Comparison of ENCODE assay signal across 17 cellular contexts in the genomic region with DNA sequence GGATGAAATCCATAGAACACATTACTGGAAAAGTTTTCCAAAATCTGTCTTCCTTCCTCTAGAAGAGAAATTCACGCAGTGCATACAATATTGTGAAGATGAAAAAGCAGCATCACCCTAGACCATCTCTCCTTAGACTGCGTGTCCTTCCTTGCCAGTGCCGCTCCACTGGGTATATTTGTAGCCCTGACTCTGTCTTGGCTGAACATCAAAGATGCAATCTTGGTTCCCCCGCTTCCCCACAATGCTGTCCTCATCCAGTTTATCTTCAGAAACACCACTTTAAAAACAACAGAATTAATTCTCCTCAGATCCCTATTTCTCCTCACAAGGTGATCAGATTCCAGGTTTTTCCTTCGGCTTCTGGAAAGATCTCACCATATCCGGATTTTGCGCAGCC. TPM values are rescaled to one million over a fixed set of nuclear protein-coding genes. Genes with fewer than 3 reads are reported as not detected.
DNase-seq lines count a peak whose midpoint lies in the region; ATAC-seq and TF ChIP-seq lines count a peak whose summit lies in the region.
"Had no signal": no experiment of that assay in that cellular context is flagged by ENCODE, and none has a peak within 500 bp of the region (broad histone marks: within the 10 kb centered on the region; RNA-seq: fewer than 3 reads in every experiment).

No MANE protein-coding gene starts in this region.

- H3K9me3 ChIP-seq in mesodermal cell (ENCODE audit: control insufficient read depth, low read length), result no peaks in the 10 kb centered on the region
- no peaks in the 10 kb centered on the region for H3K9me3 ChIP-seq in stomach smooth muscle (ENCODE audit: control insufficient read depth in 2 of 2, low read length in 2 of 2)
- H3K9me3 ChIP-seq in CD4-positive, alpha-beta memory T cell (ENCODE audit: control insufficient read depth in 1 of 2, low read length in 2 of 2), result no peaks in the 10 kb centered on the region
- H3K9me3 ChIP-seq: ascending aorta, tibial artery had no signal

- no peak overlapping the region for H3K4me3 ChIP-seq in mesodermal cell (ENCODE audit: extremely low read depth, insufficient read depth, low read length, poor library complexity, severe bottlenecking)
- H3K4me3 ChIP-seq in stomach smooth muscle (ENCODE audit: low read length in 2 of 2), result peak overlapping the region in 1 of 2 donors; percentile 8
- no peak overlapping the region for H3K4me3 ChIP-seq in CD4-positive, alpha-beta memory T cell (ENCODE audit: low read length in 2 of 2)
- H3K4me3 ChIP-seq: ascending aorta, GM23338, tibial artery had no signal

- POLR2A ChIA-PET in CD4-positive, alpha-beta memory T cell (lab: Charles Lee; ENCODE audit: partially characterized antibody), result no interaction called here

- H3K9ac ChIP-seq in stomach smooth muscle (ENCODE audit: low read length in 2 of 2), result no peak overlapping the region

- H3K36me3 Mint-ChIP-seq in CD4-positive, alpha-beta memory T cell, result no peaks in the 10 kb centered on the region
- H3K36me3 Mint-ChIP-seq: natural killer cell treated with Interleukin-12 subunit alpha and Interleukin-12 subunit beta and Interleukin-15 and Interleukin-18, amount 100 ng/mL, for 72 hours; stimulated activated effector memory CD8-positive, alpha-beta T cell treated with anti-CD3 and anti-CD28 coated beads, Interleukin-12 subunit alpha, Interleukin-12 subunit beta, amount 100 ng/mL, for 72 hours had no signal

- peak; percentile 5 for DNase-seq in astrocyte of the hippocampus (ENCODE audit: low read depth, low spot score)
- DNase-seq in DMS79 treated with DMSO at 0.1 percent for 48 hours (lab: John Stamatoyannopoulos, UW), result no peak
- DNase-seq in kidney glomerular epithelial cell (lab: John Stamatoyannopoulos, UW), result no peak
- no peak for DNase-seq in CD4-positive, alpha-beta memory T cell
- DNase-seq: activated naive CD4-positive, alpha-beta T cell; activated T-cell treated with anti-CD3 and anti-CD28 coated beads for 4 hours; hypothalamus; NCI-H2107; tibial artery had no signal

- no peak overlapping the region for H3K27ac Mint-ChIP-seq in CD4-positive, alpha-beta memory T cell
- H3K27ac Mint-ChIP-seq: B cell; GM23338; natural killer cell treated with Interleukin-12 subunit alpha and Interleukin-12 subunit beta and Interleukin-15 and Interleukin-18, amount 100 ng/mL, for 72 hours; stimulated activated effector memory CD8-positive, alpha-beta T cell treated with anti-CD3 and anti-CD28 coated beads, Interleukin-12 subunit alpha, Interleukin-12 subunit beta, amount 100 ng/mL, for 72 hours had no signal

- peak; percentile 64 for ATAC-seq in SK-N-SH treated with all-trans-retinoic acid at 6 μM for 48 hours
- ATAC-seq: natural killer cell treated with Interleukin-12 subunit alpha and Interleukin-12 subunit beta and Interleukin-15 and Interleukin-18, amount 100 ng/mL, for 72 hours; stimulated activated effector memory CD8-positive, alpha-beta T cell treated with anti-CD3 and anti-CD28 coated beads, Interleukin-12 subunit alpha, Interleukin-12 subunit beta, amount 100 ng/mL, for 72 hours had no signal

- intact Hi-C loops in CD4-positive, alpha-beta memory T cell (cut with micrococcal nuclease), result no loop called here

- H3K36me3 ChIP-seq in mesodermal cell (ENCODE audit: control insufficient read depth, insufficient read depth, low read length) (no peaks in the 10 kb centered on the region), stomach smooth muscle (ENCODE audit: control insufficient read depth in 2 of 2, insufficient read depth in 2 of 2, low read length in 2 of 2) (no peaks in the 10 kb centered on the region)
- no peaks in the 10 kb centered on the region for H3K36me3 ChIP-seq in CD4-positive, alpha-beta memory T cell (ENCODE audit: insufficient read depth, low read length)
- H3K36me3 ChIP-seq: ascending aorta, tibial artery had no signal

- no peaks in the 10 kb centered on the region for H3K27me3 ChIP-seq in stomach smooth muscle (ENCODE audit: control insufficient read depth in 1 of 2, insufficient read depth in 2 of 2, low read length in 2 of 2)
- no peaks in the 10 kb centered on the region for H3K27me3 ChIP-seq in CD4-positive, alpha-beta memory T cell (ENCODE audit: insufficient read depth, low read length)
- H3K27me3 ChIP-seq: ascending aorta had no signal

- H3K4me3 Mint-ChIP-seq in CD4-positive, alpha-beta memory T cell, result no peak overlapping the region
- H3K4me3 Mint-ChIP-seq: B cell; GM23338; natural killer cell treated with Interleukin-12 subunit alpha and Interleukin-12 subunit beta and Interleukin-15 and Interleukin-18, amount 100 ng/mL, for 72 hours; stimulated activated effector memory CD8-positive, alpha-beta T cell treated with anti-CD3 and anti-CD28 coated beads, Interleukin-12 subunit alpha, Interleukin-12 subunit beta, amount 100 ng/mL, for 72 hours had no signal

- WGBS in mesodermal cell (ENCODE audit: insufficient coverage in 2 of 2), 2 experiments, result 94 to 95% methylated on average over 6 to 7 of the region's 7 CpGs

- peaks cover 19 to 20% of the 10 kb centered on the region in 2 donors for H3K27me3 Mint-ChIP-seq in CD4-positive, alpha-beta memory T cell

- H3K4me1 Mint-ChIP-seq in CD4-positive, alpha-beta memory T cell, result no peaks in the 10 kb centered on the region

- H3K4me1 ChIP-seq in mesodermal cell (ENCODE audit: control insufficient read depth, insufficient read depth, low read length, poor library complexity, severe bottlenecking), result peaks cover 17% of the 10 kb centered on the region
- peaks cover 92% of the 10 kb centered on the region for H3K4me1 ChIP-seq in stomach smooth muscle (ENCODE audit: control insufficient read depth, insufficient read depth, low read length)
- H3K4me1 ChIP-seq in CD4-positive, alpha-beta memory T cell (ENCODE audit: insufficient read depth, low read length), result no peaks in the 10 kb centered on the region

- H3K27ac ChIP-seq in mesodermal cell (ENCODE audit: low read depth, low read length, severe bottlenecking), result peak overlapping the region; percentile 75
- peak overlapping the region; percentile 92 for H3K27ac ChIP-seq in stomach smooth muscle (ENCODE audit: low read length)
- H3K27ac ChIP-seq in CD4-positive, alpha-beta memory T cell (ENCODE audit: low read depth, low read length), result no peak overlapping the region
- H3K27ac ChIP-seq: ascending aorta, tibial artery had no signal

- no peaks in the 10 kb centered on the region for H3K9me3 Mint-ChIP-seq in CD4-positive, alpha-beta memory T cell
- H3K9me3 Mint-ChIP-seq: GM23338; natural killer cell treated with Interleukin-12 subunit alpha and Interleukin-12 subunit beta and Interleukin-15 and Interleukin-18, amount 100 ng/mL, for 72 hours; stimulated activated effector memory CD8-positive, alpha-beta T cell treated with anti-CD3 and anti-CD28 coated beads, Interleukin-12 subunit alpha, Interleukin-12 subunit beta, amount 100 ng/mL, for 72 hours had no signal

- CTCF ChIA-PET in CD4-positive, alpha-beta memory T cell (lab: Charles Lee; ENCODE audit: partially characterized antibody), result no interaction called here

TF ChIP-seq in SK-N-SH treated with all-trans-retinoic acid at 6 μM for 48 hours, 23 proteins besides CTCF, POLR2A, EP300 and RAD21 (continues in another document):
- TF ChIP-seq OSR1 (CRISPR knock-in tag; IDR thresholded peaks at IDR 0.05) (no peak), TOX (CRISPR knock-in tag; IDR thresholded peaks at IDR 0.05; ENCODE audit: borderline replicate concordance) (no peak)
- TF ChIP-seq, protein P1, sequence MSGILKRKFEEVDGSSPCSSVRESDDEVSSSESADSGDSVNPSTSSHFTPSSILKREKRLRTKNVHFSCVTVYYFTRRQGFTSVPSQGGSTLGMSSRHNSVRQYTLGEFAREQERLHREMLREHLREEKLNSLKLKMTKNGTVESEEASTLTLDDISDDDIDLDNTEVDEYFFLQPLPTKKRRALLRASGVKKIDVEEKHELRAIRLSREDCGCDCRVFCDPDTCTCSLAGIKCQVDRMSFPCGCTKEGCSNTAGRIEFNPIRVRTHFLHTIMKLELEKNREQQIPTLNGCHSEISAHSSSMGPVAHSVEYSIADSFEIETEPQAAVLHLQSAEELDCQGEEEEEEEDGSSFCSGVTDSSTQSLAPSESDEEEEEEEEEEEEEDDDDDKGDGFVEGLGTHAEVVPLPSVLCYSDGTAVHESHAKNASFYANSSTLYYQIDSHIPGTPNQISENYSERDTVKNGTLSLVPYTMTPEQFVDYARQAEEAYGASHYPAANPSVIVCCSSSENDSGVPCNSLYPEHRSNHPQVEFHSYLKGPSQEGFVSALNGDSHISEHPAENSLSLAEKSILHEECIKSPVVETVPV (CRISPR knock-in tag; IDR thresholded peaks at IDR 0.05), result no peak
- TF ChIP-seq, protein P2, sequence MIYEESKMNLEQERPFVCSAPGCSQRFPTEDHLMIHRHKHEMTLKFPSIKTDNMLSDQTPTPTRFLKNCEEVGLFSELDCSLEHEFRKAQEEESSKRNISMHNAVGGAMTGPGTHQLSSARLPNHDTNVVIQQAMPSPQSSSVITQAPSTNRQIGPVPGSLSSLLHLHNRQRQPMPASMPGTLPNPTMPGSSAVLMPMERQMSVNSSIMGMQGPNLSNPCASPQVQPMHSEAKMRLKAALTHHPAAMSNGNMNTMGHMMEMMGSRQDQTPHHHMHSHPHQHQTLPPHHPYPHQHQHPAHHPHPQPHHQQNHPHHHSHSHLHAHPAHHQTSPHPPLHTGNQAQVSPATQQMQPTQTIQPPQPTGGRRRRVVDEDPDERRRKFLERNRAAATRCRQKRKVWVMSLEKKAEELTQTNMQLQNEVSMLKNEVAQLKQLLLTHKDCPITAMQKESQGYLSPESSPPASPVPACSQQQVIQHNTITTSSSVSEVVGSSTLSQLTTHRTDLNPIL (CRISPR knock-in tag; IDR thresholded peaks at IDR 0.05; ENCODE audit: low read depth), result no peak

RNA-seq across cellular contexts. Expression of a gene that starts 53.9 kb away (rescaled TPM):
- polyA plus RNA-seq in mesodermal cell (2013, experiment 1 of 2), result 10.1 TPM
- polyA plus RNA-seq in mesodermal cell (2013, experiment 2 of 2), result 9.2 TPM
- total RNA-seq in CD4-positive, alpha-beta memory T cell, result under 1 TPM; 0.17 to 0.29 TPM
- under 1 TPM in 1 of 2 donors, not detected in 1; 0.31 TPM for polyA plus RNA-seq in CD4-positive, alpha-beta memory T cell
